Comparison of ENCODE assay signal across 17 cellular contexts in the genomic region with DNA sequence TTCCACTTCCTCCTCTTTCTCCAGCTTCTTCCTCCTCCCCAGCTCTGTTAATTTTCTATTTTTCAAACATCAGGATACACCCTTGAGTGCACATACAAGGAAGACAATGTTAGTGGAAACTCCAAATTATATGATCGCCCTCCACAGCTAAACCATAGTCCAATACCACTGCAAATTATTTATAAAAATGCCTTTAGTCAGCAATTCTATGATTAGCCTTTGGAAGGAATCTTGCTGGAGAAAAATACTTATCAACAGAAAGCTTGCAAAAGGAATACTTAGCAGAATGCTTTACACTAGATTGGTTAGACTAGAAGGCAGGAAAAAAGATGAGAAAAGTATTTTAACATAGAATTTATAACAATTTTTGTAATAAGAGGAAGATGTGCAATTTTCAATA.
DNase-seq lines count a peak whose midpoint lies in the region; ATAC-seq, FAIRE-seq and TF ChIP-seq lines count a peak whose summit lies in the region.
"Had no signal": no experiment of that assay in that cellular context is flagged by ENCODE, and none has a peak within 500 bp of the region (broad histone marks: within the 10 kb centered on the region; RNA-seq: fewer than 3 reads in every experiment).

No MANE protein-coding gene starts in this region.

- no peak overlapping the region for H3K18ac ChIP-seq in H9 (ENCODE audit: insufficient read length, low read depth, low read length)

- H2BK20ac ChIP-seq in H9 (ENCODE audit: low read depth, low read length, poor library complexity, severe bottlenecking) = no peak overlapping the region

- no peak overlapping the region for H2BK120ac ChIP-seq in H9 (ENCODE audit: low read depth, low read length, poor library complexity, severe bottlenecking)

- no peak for FAIRE-seq in K562 (lab: Jason Lieb, UNC)
- no peak for FAIRE-seq in kidney (lab: Jason Lieb, UNC)

- H3T11ph ChIP-seq in H9 (ENCODE audit: low read length) = no peak overlapping the region

- CTCF ChIA-PET in K562 (lab: Yijun Ruan, JAX; ENCODE audit: low intra/inter-chr PET ratio) = no interaction called here

- H3K4ac ChIP-seq in H9 (ENCODE audit: low read depth, low read length) = no peak overlapping the region

- in situ Hi-C loops in K562 (cut with MboI) = no loop called here

- H4K8ac ChIP-seq in H9 (replicated peaks; ENCODE audit: insufficient read length, low read depth, low read length) = no peak overlapping the region

- no peak overlapping the region for H4K5ac ChIP-seq in H9 (ENCODE audit: insufficient read length, low read depth, low read length)

- H3K4me1 ChIP-seq in ACC112 (ENCODE audit: control insufficient read depth, insufficient read depth, low read length, unreplicated experiment) (peaks cover 40% of the 10 kb centered on the region), H9 (ENCODE audit: insufficient read depth, low read length) (no peaks in the 10 kb centered on the region; the same call in 1 of the 2 replicates), K562 (replicated peaks in 1 of 2; ENCODE audit: control insufficient read depth in 2 of 2, insufficient read depth in 2 of 2, low read length in 2 of 2) (no peaks in the 10 kb centered on the region), mesodermal cell (ENCODE audit: control insufficient read depth, insufficient read depth, low read length, poor library complexity, severe bottlenecking) (peaks cover 30% of the 10 kb centered on the region), kidney (ENCODE audit: control insufficient read depth in 1 of 2, insufficient read depth in 1 of 2, low read depth in 1 of 2, low read length in 2 of 2) (peaks cover 5 to 10% of the 10 kb centered on the region in 2 donors)
- H3K4me1 ChIP-seq: Caco-2, HAP-1 had no signal

- H3K36me3 ChIP-seq in ACC112 (ENCODE audit: insufficient read depth, low read length) (no peaks in the 10 kb centered on the region; the same call in 1 of the 2 replicates), K562 (ENCODE audit: control insufficient read depth, insufficient read depth, low read length) (no peaks in the 10 kb centered on the region), mesodermal cell (ENCODE audit: control insufficient read depth, insufficient read depth, low read length) (no peaks in the 10 kb centered on the region), WERI-Rb-1 (no peaks in the 10 kb centered on the region), kidney (ENCODE audit: control insufficient read depth in 1 of 2, insufficient read depth in 2 of 2, low read length in 2 of 2) (no peaks in the 10 kb centered on the region)
- H3K36me3 ChIP-seq: HAP-1 had no signal

- POLR2A ChIA-PET in K562 (lab: Yijun Ruan, JAX) = no interaction called here

- peaks cover 35 to 38% of the 10 kb centered on the region in 2 experiments for H3K4me1 Mint-ChIP-seq in H9
- H3K4me1 Mint-ChIP-seq: CD4-positive, CD25-positive, alpha-beta regulatory T cell had no signal

- no peak overlapping the region for H3K4me3 Mint-ChIP-seq in H9
- H3K4me3 Mint-ChIP-seq: CD4-positive, CD25-positive, alpha-beta regulatory T cell had no signal

- TF ChIP-seq RAD21 in K562 (CRISPR knock-in tag; conservative IDR thresholded peaks at IDR 0.05 in 1 of 2, IDR thresholded peaks at IDR 0.05 in 1 of 2) = no peak

- H3K27ac ChIP-seq in ACC112 (ENCODE audit: low read depth, low read length) (no peak overlapping the region), H9 (ENCODE audit: insufficient read length, low read depth, low read length) (no peak overlapping the region), K562 (ENCODE audit: extremely low read depth, low read depth, low read length) (no peak overlapping the region), mesodermal cell (ENCODE audit: low read depth, low read length, severe bottlenecking) (peak overlapping the region; percentile 19), WERI-Rb-1 (no peak overlapping the region), kidney (ENCODE audit: low read depth in 2 of 2, low read length in 2 of 2) (no peak overlapping the region)
- H3K27ac ChIP-seq: KMS-11 had no signal

- H4K91ac ChIP-seq in H9 (ENCODE audit: insufficient read length, low read depth, low read length) = no peak overlapping the region

- intact Hi-C loops in K562 (cut with micrococcal nuclease) (no loop called here), kidney (cut with DNase I) (no loop called here)

- H3K36me3 Mint-ChIP-seq in H9 (ENCODE audit: insufficient read depth in 1 of 3, low read depth in 3 of 3) = peaks cover 0 to 10% (median 0%) of the 10 kb centered on the region in 3 experiments; a peak in 4 of 7 replicates
- H3K36me3 Mint-ChIP-seq: CD4-positive, CD25-positive, alpha-beta regulatory T cell had no signal

- H4K20me1 ChIP-seq in H9 (ENCODE audit: control insufficient read depth, insufficient read depth, insufficient read length) (no peaks in the 10 kb centered on the region), K562 (replicated peaks; ENCODE audit: control insufficient read depth, insufficient read depth, low read length) (no peaks in the 10 kb centered on the region)

- BruUV-seq in K562 (replicated peaks; lab: Mats Ljungman, UMichigan) = no TSS peak

- H3K14ac ChIP-seq in H9 (ENCODE audit: insufficient read depth, low read length) = no peak overlapping the region

- no peak for TF ChIP-seq EP300 in K562 (IDR thresholded peaks at IDR 0.05; ENCODE audit: low read length)

- H3K27ac Mint-ChIP-seq in H9 = no peak overlapping the region
- H3K27ac Mint-ChIP-seq: CD4-positive, CD25-positive, alpha-beta regulatory T cell had no signal

- no peak for TF ChIP-seq POLR2A in K562 (conservative IDR thresholded peaks at IDR 0.05)

- no peak overlapping the region for H2BK15ac ChIP-seq in H9 (ENCODE audit: low read depth, low read length)

- no CpG with 5 or more reads among the region's 1 CpG for WGBS in H9 (ENCODE audit: extremely low coverage, insufficient read length, low lambda C conversion rate)
- WGBS in K562 (ENCODE audit: insufficient coverage, low coverage, missing lambda C conversion rate) = no CpG with 5 or more reads among the region's 1 CpG
- WGBS in mesodermal cell (ENCODE audit: insufficient coverage in 2 of 2), 2 experiments = no CpG with 5 or more reads among the region's 1 CpG

- H3K9me1 ChIP-seq in K562 (ENCODE audit: control insufficient read depth, insufficient read depth, low read length) = no peaks in the 10 kb centered on the region

- DNase-seq in H9 (no peak), K562 (ENCODE audit: extremely low read depth in 1 of 4, low spot score in 3 of 4) (no peak), dedifferentiated amniotic fluid mesenchymal stem cell (ENCODE audit: extremely low spot score) (no peak), WERI-Rb-1 (no peak), DMS53 (lab: John Stamatoyannopoulos, UW) (no peak), kidney (no peak)
- DNase-seq: AML-193, Caco-2, NCI-H1092, NCI-H2081 treated with DMSO at 0.1 percent for 48 hours, NCI-H524, SHP77 treated with DMSO at 0.1 percent for 48 hours had no signal

- H2AFZ ChIP-seq in ACC112 (ENCODE audit: low read length, unreplicated experiment) (peak overlapping the region; percentile 52), H9 (ENCODE audit: low read length) (peak overlapping the region; percentile 36), K562 (ENCODE audit: low read depth, low read length) (no peak overlapping the region)

- H2BK12ac ChIP-seq in H9 (ENCODE audit: insufficient read length, low read depth, low read length) = no peak overlapping the region

- H3K9ac ChIP-seq in H9 (ENCODE audit: extremely low read depth, insufficient read length, low read length) (no peak overlapping the region), K562 (ENCODE audit: insufficient read depth in 1 of 2, low read depth in 2 of 2, low read length in 2 of 2) (no peak overlapping the region), kidney (ENCODE audit: low read length in 2 of 2) (no peak overlapping the region)
- H3K9ac ChIP-seq: KMS-11 had no signal

- H3K23ac ChIP-seq in H9 (ENCODE audit: insufficient read length, low read depth, low read length) = no peak overlapping the region

- no peaks in the 10 kb centered on the region for H3K23me2 ChIP-seq in H9 (ENCODE audit: insufficient read length, low read depth, low read length, poor library complexity, severe bottlenecking)

- no peaks in the 10 kb centered on the region for H3K79me1 ChIP-seq in H9 (ENCODE audit: insufficient read depth, low read depth, low read length, poor library complexity, severe bottlenecking)

- H3K79me2 ChIP-seq in ACC112 (ENCODE audit: control insufficient read depth, insufficient read depth, low read length, unreplicated experiment) = no peaks in the 10 kb centered on the region
- no peaks in the 10 kb centered on the region for H3K79me2 ChIP-seq in H9 (ENCODE audit: insufficient read depth, low read length)
- no peaks in the 10 kb centered on the region for H3K79me2 ChIP-seq in K562 (ENCODE audit: control insufficient read depth, insufficient read depth, low read length)

- no peak for TF ChIP-seq CTCF in H9 (conservative IDR thresholded peaks at IDR 0.05)
- no peak for TF ChIP-seq CTCF in K562 (IDR thresholded peaks at IDR 0.05 in 2 of 3, conservative IDR thresholded peaks at IDR 0.05 in 1 of 3; ENCODE audit: insufficient read depth in 2 of 3, low read depth in 1 of 3, low read length in 3 of 3)
- TF ChIP-seq CTCF in WERI-Rb-1 (IDR thresholded peaks at IDR 0.05; ENCODE audit: low read depth, low read length) = no peak
- TF ChIP-seq CTCF in kidney (IDR thresholded peaks at IDR 0.05; ENCODE audit: borderline replicate concordance, extremely low read depth, insufficient read depth) = no peak

- H3K4me2 ChIP-seq in H9 (ENCODE audit: insufficient read depth, insufficient read length, low read length) = no peak overlapping the region
- no peak overlapping the region for H3K4me2 ChIP-seq in K562 (ENCODE audit: insufficient read depth, low read length)
- H3K4me2 ChIP-seq: KMS-11 had no signal

- H3K9me3 Mint-ChIP-seq in H9 = peaks cover 3 to 8% of the 10 kb centered on the region in 2 experiments; a peak in 3 of 5 replicates

- no peak overlapping the region for H3K4me3 ChIP-seq in ACC112 (ENCODE audit: low read depth, low read length)
- H3K4me3 ChIP-seq in K562 = no peak overlapping the region
- no peak overlapping the region for H3K4me3 ChIP-seq in mesodermal cell (ENCODE audit: extremely low read depth, insufficient read depth, low read length, poor library complexity, severe bottlenecking)
- H3K4me3 ChIP-seq in WERI-Rb-1 (ENCODE audit: low read depth, low read length) = no peak overlapping the region
- no peak overlapping the region for H3K4me3 ChIP-seq in kidney (ENCODE audit: low read length in 2 of 2)
- H3K4me3 ChIP-seq: HAP-1 had no signal

- H2BK5ac ChIP-seq in H9 (ENCODE audit: insufficient read length, low read length) = no peak overlapping the region

- H3K27me3 ChIP-seq in ACC112 (ENCODE audit: insufficient read depth, low read length) = no peaks in the 10 kb centered on the region
- H3K27me3 ChIP-seq in H9 (ENCODE audit: insufficient read depth, low read length) = no peaks in the 10 kb centered on the region
- no peaks in the 10 kb centered on the region for H3K27me3 ChIP-seq in K562 (ENCODE audit: control insufficient read depth in 2 of 2, insufficient read depth in 2 of 2, low read length in 2 of 2)
- no peaks in the 10 kb centered on the region for H3K27me3 ChIP-seq in WERI-Rb-1 (ENCODE audit: insufficient read depth, low read depth, severe bottlenecking)

- no peak overlapping the region for H2AK5ac ChIP-seq in H9 (ENCODE audit: insufficient read length, low read length)

- no peaks in the 10 kb centered on the region for H3K9me3 ChIP-seq in H9 (ENCODE audit: control insufficient read depth, low read depth, low read length)
- H3K9me3 ChIP-seq in K562 (replicated peaks; ENCODE audit: control insufficient read depth, insufficient read depth, low read depth, low read length) = no peaks in the 10 kb centered on the region
- H3K9me3 ChIP-seq in mesodermal cell (ENCODE audit: control insufficient read depth, low read length) = peaks cover 10% of the 10 kb centered on the region
- H3K9me3 ChIP-seq in WERI-Rb-1 (ENCODE audit: severe bottlenecking) = no peaks in the 10 kb centered on the region
- no peaks in the 10 kb centered on the region for H3K9me3 ChIP-seq in kidney (ENCODE audit: control insufficient read depth in 1 of 2, low read length in 2 of 2)
- H3K9me3 ChIP-seq: Caco-2, HAP-1 had no signal

- no peak overlapping the region for H3K56ac ChIP-seq in H9 (ENCODE audit: insufficient read length, low read depth, low read length)

- peaks cover 5% of the 10 kb centered on the region for H3K27me3 Mint-ChIP-seq in H9 (ENCODE audit: low read depth)

- ATAC-seq in K562 = no peak
